ENCODE assay signal across 10 cellular contexts in the genomic region with DNA sequence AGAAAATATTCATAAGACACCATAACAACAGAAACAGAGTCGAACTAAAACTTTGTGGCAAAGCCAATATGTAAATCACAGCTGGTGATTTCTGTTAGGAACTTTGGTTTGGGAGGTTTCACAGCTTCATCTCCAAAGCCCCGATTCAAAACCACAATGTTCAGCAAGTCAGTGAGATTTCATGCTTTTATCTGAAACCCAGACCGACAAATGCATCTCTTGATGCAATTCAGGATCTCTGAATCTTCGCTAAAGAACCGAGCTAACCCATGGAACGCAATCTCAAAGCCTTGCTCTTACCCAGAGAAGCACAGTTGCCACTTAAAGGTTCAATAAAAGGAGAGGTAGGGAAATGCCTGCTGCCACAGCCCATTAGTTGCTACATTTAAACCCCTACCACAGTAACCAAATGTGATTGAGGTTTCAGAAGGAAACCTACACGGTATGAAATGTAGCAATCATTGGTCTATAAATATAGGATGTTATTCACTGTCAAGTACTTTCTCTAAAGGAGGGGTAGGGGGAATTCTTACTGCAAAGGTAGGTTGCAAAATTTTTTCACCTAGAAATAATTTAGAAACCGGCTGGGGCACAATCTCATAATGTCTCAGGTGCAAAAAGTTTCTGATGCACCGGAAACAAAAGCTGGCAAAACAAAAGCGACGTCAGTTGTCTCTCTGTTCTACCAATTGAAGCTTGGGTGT.
DNase-seq lines count a peak whose midpoint lies in the region; ATAC-seq and TF ChIP-seq lines count a peak whose summit lies in the region.
"Had no signal": no experiment of that assay in that cellular context is flagged by ENCODE, and none has a peak within 500 bp of the region (broad histone marks: within the 10 kb centered on the region; RNA-seq: fewer than 3 reads in every experiment).

No MANE protein-coding gene starts in this region.

- H3K36me3 ChIP-seq in smooth muscle cell (ENCODE audit: low read depth), result no peaks in the 10 kb centered on the region

- peak overlapping the region; percentile 64 for H3K4me2 ChIP-seq in smooth muscle cell
- H3K4me2 ChIP-seq: A549 had no signal

- no peaks in the 10 kb centered on the region for H3F3A ChIP-seq in smooth muscle cell (ENCODE audit: low read depth)

- intact Hi-C loops in head of caudate nucleus (cut with DNase I), result no loop called here

- peaks cover 13% of the 10 kb centered on the region for H3K4me1 ChIP-seq in smooth muscle cell (ENCODE audit: low read depth)
- H3K4me1 ChIP-seq: A549 had no signal

- H3K9ac ChIP-seq in smooth muscle cell (ENCODE audit: low read depth), result no peak overlapping the region

- no peak overlapping the region for H3K27ac ChIP-seq in smooth muscle cell (ENCODE audit: low read depth)
- H3K27ac ChIP-seq: A549 had no signal

- TF ChIP-seq CTCF in smooth muscle cell (IDR thresholded peaks at IDR 0.05; ENCODE audit: borderline replicate concordance, insufficient read depth, poor library complexity, severe bottlenecking), result no peak

- H3K27me3 ChIP-seq in smooth muscle cell (ENCODE audit: low read depth), result no peaks in the 10 kb centered on the region

- no peak overlapping the region for H3K4me3 ChIP-seq in smooth muscle cell
- H3K4me3 ChIP-seq: A549 had no signal

- 58% methylated on average over 11 of the region's 11 CpGs for WGBS in smooth muscle cell (ENCODE audit: low lambda C conversion rate)

- ATAC-seq in activated CD4-positive, CD25-positive, alpha-beta regulatory T cell treated with anti-CD3 and anti-CD28 coated beads, Interleukin-2, amount 50 U/mL, for 24 hours, result peak; percentile 46 to 56
- peak; percentile 48 for ATAC-seq in HG02852 (IDR thresholded peaks at IDR 0.05; ENCODE audit: unreplicated experiment)
- ATAC-seq: A549 had no signal

- H2AFZ ChIP-seq in smooth muscle cell (ENCODE audit: low read depth), result no peak overlapping the region

- no peaks in the 10 kb centered on the region for H3K9me3 ChIP-seq in smooth muscle cell (replicated peaks; ENCODE audit: low read depth)
- H3K9me3 ChIP-seq: A549 had no signal

- H3K79me2 ChIP-seq in smooth muscle cell (ENCODE audit: low read depth), result no peaks in the 10 kb centered on the region

- no peaks in the 10 kb centered on the region for H4K20me1 ChIP-seq in smooth muscle cell (ENCODE audit: low read depth)

- no peak for DNase-seq in activated CD4-positive, CD25-positive, alpha-beta regulatory T cell treated with anti-CD3 and anti-CD28 coated beads, Interleukin-2, amount 50 U/mL, for 72 hours
- DNase-seq in T-helper 22 cell (ENCODE audit: low read depth) (peak; percentile 13), smooth muscle cell (lab: John Stamatoyannopoulos, UW; ENCODE audit: unreplicated experiment) (no peak), NCI-H1930 (lab: John Stamatoyannopoulos, UW) (no peak), head of caudate nucleus (no peak), kidney tubule cell (ENCODE audit: low spot score) (no peak)
- DNase-seq: glutamatergic neuron had no signal
